ENCODE assay signal across 8 cellular contexts in the genomic region with DNA sequence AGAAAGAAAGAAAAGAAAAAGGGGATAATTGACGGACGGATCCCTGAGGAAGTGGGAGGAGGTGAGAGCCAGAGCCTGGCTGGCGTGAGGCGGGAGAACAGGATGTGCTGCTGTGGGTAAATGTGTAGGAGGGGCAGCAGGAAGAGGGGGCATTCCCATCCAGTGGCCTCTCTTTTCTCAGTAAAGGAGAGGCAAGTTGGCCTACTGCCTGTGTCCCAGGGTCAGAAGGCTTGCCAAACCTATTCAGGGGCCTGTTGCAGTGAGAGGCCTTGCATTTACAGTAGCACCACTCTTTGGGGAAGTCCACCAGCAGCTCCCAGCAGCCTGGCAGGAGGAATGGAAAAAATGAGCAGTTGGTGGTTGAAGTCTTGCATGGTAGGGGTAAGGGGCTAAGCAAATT. TPM values are rescaled to one million over a fixed set of nuclear protein-coding genes. Genes with fewer than 3 reads are reported as not detected.
DNase-seq lines count a peak whose midpoint lies in the region; ATAC-seq and TF ChIP-seq lines count a peak whose summit lies in the region.

No MANE protein-coding gene starts in this region.

- H3K9me3 ChIP-seq in suprapubic skin (no peaks in the 10 kb centered on the region), SJCRH30 (replicated peaks) (no peaks in the 10 kb centered on the region)

- no peak overlapping the region for H3K4me3 ChIP-seq in lower leg skin (ENCODE audit: low read depth, poor library complexity, severe bottlenecking)
- H3K4me3 ChIP-seq in suprapubic skin = no peak overlapping the region
- H3K4me3 ChIP-seq in SJCRH30 = no peak overlapping the region

- peak overlapping the region; percentile 76 for H3K27ac ChIP-seq in suprapubic skin
- no peak overlapping the region for H3K27ac ChIP-seq in SJCRH30

- peaks cover 2% of the 10 kb centered on the region for H3K36me3 Mint-ChIP-seq in activated CD4-positive, alpha-beta T cell treated with anti-CD3 and anti-CD28 coated beads for 36 hours (ENCODE audit: low read depth)
- H3K36me3 Mint-ChIP-seq in brain = no peaks in the 10 kb centered on the region

- no peak for TF ChIP-seq POLR2A in lower leg skin (IDR thresholded peaks at IDR 0.05)
- TF ChIP-seq POLR2A in suprapubic skin (IDR thresholded peaks at IDR 0.05) = no peak

- 51 to 59% methylated on average over 4 of the region's 4 CpGs for WGBS in lower leg skin, 2 donors
- 50% methylated on average over 4 of the region's 4 CpGs for WGBS in suprapubic skin

- H3K4me1 ChIP-seq in suprapubic skin = peaks cover 65% of the 10 kb centered on the region
- peaks cover 10% of the 10 kb centered on the region; the same call in 1 of the 2 replicates for H3K4me1 ChIP-seq in SJCRH30

- H3K27me3 ChIP-seq in suprapubic skin = no peaks in the 10 kb centered on the region
- no peaks in the 10 kb centered on the region for H3K27me3 ChIP-seq in SJCRH30

- POLR2A ChIA-PET in activated CD4-positive, alpha-beta T cell treated with anti-CD3 and anti-CD28 coated beads for 36 hours (lab: Charles Lee) = no interaction called here

- CTCF ChIA-PET in activated CD4-positive, alpha-beta T cell treated with anti-CD3 and anti-CD28 coated beads for 36 hours (lab: Charles Lee) = interaction anchor here (0.5 to 1.1 kb wide), 3 partner anchors 45 to 94 kb away, joined by 3 to 4 read pairs (median 3); no protein-coding TSS in a partner anchor

- peak overlapping the region; percentile 76 for H3K27ac Mint-ChIP-seq in activated CD4-positive, alpha-beta T cell treated with anti-CD3 and anti-CD28 coated beads for 36 hours
- peak overlapping the region; percentile 74 to 97 (median 93) for H3K27ac Mint-ChIP-seq in brain

- peaks cover 68% of the 10 kb centered on the region for H3K4me1 Mint-ChIP-seq in activated CD4-positive, alpha-beta T cell treated with anti-CD3 and anti-CD28 coated beads for 36 hours
- H3K4me1 Mint-ChIP-seq in brain = peaks cover 60% of the 10 kb centered on the region

- intact Hi-C loops in activated CD4-positive, alpha-beta T cell treated with anti-CD3 and anti-CD28 coated beads for 36 hours (cut with DNase I, micrococcal nuclease) = loop anchor here in 1 of 2 experiments (10.0 kb wide), 1 partner anchor 278 kb away; a partner anchor contains a TSS
- intact Hi-C loops in lower leg skin (cut with DNase I; ENCODE audit: low total_unique reads) = no loop called here

- DNase-seq in activated CD4-positive, alpha-beta T cell treated with anti-CD3 and anti-CD28 coated beads for 36 hours = peak; percentile 57
- no peak for DNase-seq in activated CD4-positive, alpha-beta T cell treated with anti-CD3 and anti-CD28 coated beads, Interleukin-2, amount 50 U/mL, for 4 hours
- DNase-seq in lower leg skin (ENCODE audit: low spot score in 2 of 2) (peak; percentile 74 to 92), suprapubic skin (ENCODE audit: low spot score in 2 of 2) (peak in 1 of 2 donors; percentile 82), SJCRH30 (no peak)

- ATAC-seq in activated CD4-positive, alpha-beta T cell treated with anti-CD3 and anti-CD28 coated beads for 36 hours = peak; percentile 64
- ATAC-seq in HG02973 (IDR thresholded peaks at IDR 0.05; ENCODE audit: unreplicated experiment) = no peak
- ATAC-seq in GM21360 (IDR thresholded peaks at IDR 0.05; ENCODE audit: unreplicated experiment) = no peak

- H3K36me3 ChIP-seq in suprapubic skin (no peaks in the 10 kb centered on the region), SJCRH30 (no peaks in the 10 kb centered on the region)

- no peak for TF ChIP-seq EP300 in suprapubic skin (IDR thresholded peaks at IDR 0.05)

- H3K9me3 Mint-ChIP-seq in activated CD4-positive, alpha-beta T cell treated with anti-CD3 and anti-CD28 coated beads for 36 hours (ENCODE audit: low read depth) = no peaks in the 10 kb centered on the region
- H3K9me3 Mint-ChIP-seq in brain = no peaks in the 10 kb centered on the region

- H3K4me3 Mint-ChIP-seq in activated CD4-positive, alpha-beta T cell treated with anti-CD3 and anti-CD28 coated beads for 36 hours = peak overlapping the region; percentile 13
- H3K4me3 Mint-ChIP-seq in brain = peak overlapping the region in 3 of 5 experiments; percentile 33 to 63 (median 38)

- H3K27me3 Mint-ChIP-seq in activated CD4-positive, alpha-beta T cell treated with anti-CD3 and anti-CD28 coated beads for 36 hours = no peaks in the 10 kb centered on the region
- no peaks in the 10 kb centered on the region for H3K27me3 Mint-ChIP-seq in brain

- TF ChIP-seq CTCF in brain (conservative IDR thresholded peaks at IDR 0.05) (no peak), lower leg skin (IDR thresholded peaks at IDR 0.05) (no peak), suprapubic skin (IDR thresholded peaks at IDR 0.05) (no peak)

RNA-seq across cellular contexts. Expression of a gene that starts 26.6 kb away (rescaled TPM):
- total RNA-seq in activated CD4-positive, alpha-beta T cell treated with anti-CD3 and anti-CD28 coated beads for 36 hours = 10 to 100 TPM; 67.8 to 68.9 TPM
- polyA plus RNA-seq in brain (ENCODE audit: insufficient read depth, low read depth, low replicate concordance) = 43.6 TPM
- total RNA-seq in lower leg skin = 10 to 100 TPM; 17.7 to 33.3 (median 23.1) TPM
- 10 to 100 TPM; 20.2 to 31.7 (median 21.2) TPM for total RNA-seq in suprapubic skin
- 30.0 and 34.9 TPM in 2 replicates for total RNA-seq in SJCRH30 (2014; rRNA removed; shearing (Covaris generic))

RNA-seq across cellular contexts. Expression of a gene that starts 26.9 kb away (rescaled TPM):
- total RNA-seq in activated CD4-positive, alpha-beta T cell treated with anti-CD3 and anti-CD28 coated beads for 36 hours = 100 to 1,000 TPM in 1 of 2 experiments, 10 to 100 TPM in 1; 90.2 to 123 TPM
- polyA plus RNA-seq in brain (ENCODE audit: insufficient read depth, low read depth, low replicate concordance) = 79.8 TPM
- 100 to 1,000 TPM in 2 of 4 donors, 10 to 100 TPM in 2; 47.8 to 116 (median 100) TPM for total RNA-seq in lower leg skin
- total RNA-seq in suprapubic skin = 10 to 100 TPM; 57.0 to 83.2 (median 69.3) TPM
- 71.9 and 72.2 TPM in 2 replicates for total RNA-seq in SJCRH30 (2014; rRNA removed; shearing (Covaris generic))

RNA-seq across cellular contexts. Expression of a gene that starts 31.0 kb away (rescaled TPM):
- total RNA-seq in activated CD4-positive, alpha-beta T cell treated with anti-CD3 and anti-CD28 coated beads for 36 hours = 1,000 to 10,000 TPM in 1 of 2 experiments, 100 to 1,000 TPM in 1; 750 to 1,039 TPM
- 121 TPM for polyA plus RNA-seq in brain (ENCODE audit: insufficient read depth, low read depth, low replicate concordance)
- 100 to 1,000 TPM; 274 to 929 (median 421) TPM for total RNA-seq in lower leg skin
- 100 to 1,000 TPM; 170 to 246 (median 225) TPM for total RNA-seq in suprapubic skin
- 84.5 and 94.2 TPM in 2 replicates for total RNA-seq in SJCRH30 (2014; rRNA removed; shearing (Covaris generic))

Comparison
In these comparisons a context has a peak if more than half of its experiments do, and no peak if none do; other contexts are left out.
1. DNase-seq: peak in activated CD4-positive, alpha-beta T cell treated with anti-CD3 and anti-CD28 coated beads for 36 hours (single experiment) and lower leg skin (2 of 2); none in activated CD4-positive, alpha-beta T cell treated with anti-CD3 and anti-CD28 coated beads, Interleukin-2, amount 50 U/mL, for 4 hours (0 of 2) and SJCRH30 (0 of 2).